ENCODE assay signal across 11 cellular contexts in the genomic region with DNA sequence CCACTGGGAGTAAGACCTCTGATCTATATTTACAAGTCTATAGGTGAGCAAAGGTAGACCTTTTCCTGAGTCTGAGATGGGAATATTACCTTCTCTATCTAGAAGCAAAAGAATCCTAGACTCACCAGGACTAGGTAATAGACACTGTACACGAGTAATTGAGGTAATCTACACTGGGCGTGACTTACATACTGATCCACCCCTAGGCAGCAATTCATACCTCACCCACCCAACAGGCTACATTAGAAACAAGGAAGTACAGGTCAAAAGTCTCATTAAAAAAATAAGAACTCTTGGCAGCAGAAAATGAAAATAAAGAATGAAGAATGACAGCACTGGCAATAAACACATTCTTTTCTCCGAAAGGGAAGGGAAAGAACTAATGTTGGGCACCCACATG. TPM values are rescaled to one million over a fixed set of nuclear protein-coding genes. Genes with fewer than 3 reads are reported as not detected.
DNase-seq lines count a peak whose midpoint lies in the region; ATAC-seq lines count a peak whose summit lies in the region.
"Had no signal": no experiment of that assay in that cellular context is flagged by ENCODE, and none has a peak within 500 bp of the region (broad histone marks: within the 10 kb centered on the region; RNA-seq: fewer than 3 reads in every experiment).

No MANE protein-coding gene starts in this region.

- peak overlapping the region; percentile 27 for H3K27ac Mint-ChIP-seq in dendritic cell treated with granulocyte-macrophage colony-stimulating factor and Interleukin-4, amounts not matched to agents 40 ng/mL and 50 ng/mL, for 4 days
- H3K27ac Mint-ChIP-seq in activated T-cell treated with anti-CD3 and anti-CD28 coated beads, Interleukin-2, amount 50 U/mL, for 24 hours = no peak overlapping the region

- no peak for ATAC-seq in left lobe of liver
- no peak for ATAC-seq in GM18867 (IDR thresholded peaks at IDR 0.05; ENCODE audit: unreplicated experiment)

- H3K27me3 Mint-ChIP-seq in dendritic cell treated with granulocyte-macrophage colony-stimulating factor and Interleukin-4, amounts not matched to agents 40 ng/mL and 50 ng/mL, for 4 days = no peaks in the 10 kb centered on the region
- no peaks in the 10 kb centered on the region for H3K27me3 Mint-ChIP-seq in activated T-cell treated with anti-CD3 and anti-CD28 coated beads, Interleukin-2, amount 50 U/mL, for 24 hours
- H3K27me3 Mint-ChIP-seq: CD8-positive, alpha-beta memory T cell had no signal

- H3K27me3 ChIP-seq in mucosa of stomach (ENCODE audit: control insufficient read depth, insufficient read depth, low read length) = no peaks in the 10 kb centered on the region

- H3K4me1 Mint-ChIP-seq in dendritic cell treated with granulocyte-macrophage colony-stimulating factor and Interleukin-4, amounts not matched to agents 40 ng/mL and 50 ng/mL, for 4 days (ENCODE audit: low read depth) = peaks cover 67% of the 10 kb centered on the region
- peaks cover 85% of the 10 kb centered on the region for H3K4me1 Mint-ChIP-seq in activated T-cell treated with anti-CD3 and anti-CD28 coated beads, Interleukin-2, amount 50 U/mL, for 24 hours (ENCODE audit: low read depth)

- DNase-seq in CD1c-positive myeloid dendritic cell (ENCODE audit: extremely low spot score) (peak; percentile 23), NAMALWA (ENCODE audit: low spot score) (peak; percentile 26), left lobe of liver (ENCODE audit: low spot score) (no peak), cortex of kidney (lab: John Stamatoyannopoulos, UW) (no peak)
- DNase-seq in activated T-cell treated with anti-CD3 and anti-CD28 coated beads, Interleukin-2, amount 50 U/mL, for 24 hours = no peak
- DNase-seq: amygdala; CD8-positive, alpha-beta memory T cell; foreskin fibroblast had no signal

- H3K4me1 ChIP-seq in mucosa of stomach (ENCODE audit: control insufficient read depth, insufficient read depth, low read length) = peaks cover 63% of the 10 kb centered on the region

- intact Hi-C loops in dendritic cell treated with granulocyte-macrophage colony-stimulating factor and Interleukin-4, amounts not matched to agents 40 ng/mL and 50 ng/mL, for 4 days (cut with micrococcal nuclease) = no loop called here

- H3K36me3 Mint-ChIP-seq in dendritic cell treated with granulocyte-macrophage colony-stimulating factor and Interleukin-4, amounts not matched to agents 40 ng/mL and 50 ng/mL, for 4 days (ENCODE audit: low read depth) = peaks cover 23% of the 10 kb centered on the region
- H3K36me3 Mint-ChIP-seq in activated T-cell treated with anti-CD3 and anti-CD28 coated beads, Interleukin-2, amount 50 U/mL, for 24 hours (ENCODE audit: low read depth) = peaks cover 76% of the 10 kb centered on the region

- no peak overlapping the region for H3K4me3 Mint-ChIP-seq in dendritic cell treated with granulocyte-macrophage colony-stimulating factor and Interleukin-4, amounts not matched to agents 40 ng/mL and 50 ng/mL, for 4 days
- no peak overlapping the region for H3K4me3 Mint-ChIP-seq in activated T-cell treated with anti-CD3 and anti-CD28 coated beads, Interleukin-2, amount 50 U/mL, for 24 hours

- H3K4me3 ChIP-seq in mucosa of stomach (ENCODE audit: low read length) = peak overlapping the region; percentile 47

- H3K36me3 ChIP-seq in mucosa of stomach (ENCODE audit: control insufficient read depth, insufficient read depth, low read length) = no peaks in the 10 kb centered on the region

- H3K9ac ChIP-seq in mucosa of stomach (ENCODE audit: low read length) = peak overlapping the region; percentile 65

- H3K9me3 ChIP-seq in mucosa of stomach (ENCODE audit: control insufficient read depth, low read length) = no peaks in the 10 kb centered on the region

- no peaks in the 10 kb centered on the region for H3K9me3 Mint-ChIP-seq in dendritic cell treated with granulocyte-macrophage colony-stimulating factor and Interleukin-4, amounts not matched to agents 40 ng/mL and 50 ng/mL, for 4 days
- H3K9me3 Mint-ChIP-seq in activated T-cell treated with anti-CD3 and anti-CD28 coated beads, Interleukin-2, amount 50 U/mL, for 24 hours = no peaks in the 10 kb centered on the region
- H3K9me3 Mint-ChIP-seq: CD8-positive, alpha-beta memory T cell had no signal

RNA-seq across cellular contexts. Expression of a gene that starts 7.6 kb away (rescaled TPM):
- 33.6 TPM for total RNA-seq in left lobe of liver

Comparison
In these comparisons a context has a peak if more than half of its experiments do, and no peak if none do; other contexts are left out.
1. DNase-seq: peak in CD1c-positive myeloid dendritic cell (single experiment) and NAMALWA (single experiment); none in left lobe of liver (single experiment), cortex of kidney (single experiment) and activated T-cell treated with anti-CD3 and anti-CD28 coated beads, Interleukin-2, amount 50 U/mL, for 24 hours (single experiment).